ENCODE assay signal across 1 cellular context in the genomic region with DNA sequence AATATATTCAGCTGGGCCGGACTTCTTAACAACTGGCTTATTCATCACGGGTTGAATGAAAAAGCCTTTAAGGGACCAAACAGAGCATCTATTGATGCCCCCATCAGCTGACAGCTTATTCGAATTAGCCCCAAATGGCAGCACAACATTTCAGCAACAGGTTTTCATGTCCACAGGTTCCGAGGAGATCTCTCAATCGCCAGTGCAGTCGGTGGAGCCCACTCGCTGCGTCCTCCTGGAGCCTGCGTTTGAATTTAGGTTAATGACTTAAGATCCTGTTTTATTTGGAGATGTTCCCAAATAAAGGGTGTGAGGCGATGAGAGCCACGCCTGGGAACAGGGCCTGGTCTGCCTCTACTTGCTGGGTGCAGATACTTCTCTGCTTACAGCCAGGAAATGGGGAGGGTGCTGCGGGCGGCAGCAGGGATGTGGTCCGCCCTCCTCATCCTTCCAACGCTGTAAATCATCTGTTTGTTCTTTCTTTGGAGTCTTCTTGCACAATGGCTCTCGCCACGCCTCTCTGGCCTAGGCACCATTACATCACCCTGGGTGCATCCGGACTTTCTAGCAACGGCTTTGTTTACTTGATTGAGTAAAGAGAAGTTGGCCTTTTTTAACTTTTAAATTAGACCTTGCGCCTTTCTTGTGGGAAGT.
TF ChIP-seq lines count a peak whose summit lies in the region.

No MANE protein-coding gene starts in this region.

TF ChIP-seq in HepG2, 621 proteins besides CTCF, POLR2A, EP300 and RAD21 (continued from another document and continues in another):
- no peak for TF ChIP-seq ZNF530 (CRISPR knock-in tag; IDR thresholded peaks at IDR 0.05; ENCODE audit: low read depth)
- peak; percentile 95; the same call in 1 of the 2 replicates for TF ChIP-seq ZNF230 (CRISPR knock-in tag; IDR thresholded peaks at IDR 0.05)
- TF ChIP-seq ZC3H4 (CRISPR knock-in tag; IDR thresholded peaks at IDR 0.05; ENCODE audit: borderline replicate concordance), result 0 out of 2 replicates have a peak, but pooled peaks have one; percentile 30
- peak; percentile 80; the same call in 1 of the 2 replicates for TF ChIP-seq ZNF329 (CRISPR knock-in tag; IDR thresholded peaks at IDR 0.05; ENCODE audit: low read depth)
- TF ChIP-seq SOX6 (IDR thresholded peaks at IDR 0.05), result no peak
- peak; percentile 100 for TF ChIP-seq SOX6 (CRISPR knock-in tag; IDR thresholded peaks at IDR 0.05)
- TF ChIP-seq, protein P1, sequence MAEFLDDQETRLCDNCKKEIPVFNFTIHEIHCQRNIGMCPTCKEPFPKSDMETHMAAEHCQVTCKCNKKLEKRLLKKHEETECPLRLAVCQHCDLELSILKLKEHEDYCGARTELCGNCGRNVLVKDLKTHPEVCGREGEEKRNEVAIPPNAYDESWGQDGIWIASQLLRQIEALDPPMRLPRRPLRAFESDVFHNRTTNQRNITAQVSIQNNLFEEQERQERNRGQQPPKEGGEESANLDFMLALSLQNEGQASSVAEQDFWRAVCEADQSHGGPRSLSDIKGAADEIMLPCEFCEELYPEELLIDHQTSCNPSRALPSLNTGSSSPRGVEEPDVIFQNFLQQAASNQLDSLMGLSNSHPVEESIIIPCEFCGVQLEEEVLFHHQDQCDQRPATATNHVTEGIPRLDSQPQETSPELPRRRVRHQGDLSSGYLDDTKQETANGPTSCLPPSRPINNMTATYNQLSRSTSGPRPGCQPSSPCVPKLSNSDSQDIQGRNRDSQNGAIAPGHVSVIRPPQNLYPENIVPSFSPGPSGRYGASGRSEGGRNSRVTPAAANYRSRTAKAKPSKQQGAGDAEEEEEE (CRISPR knock-in tag; IDR thresholded peaks at IDR 0.05; ENCODE audit: borderline replicate concordance), result no peak
- TF ChIP-seq CHCHD3 (CRISPR knock-in tag; IDR thresholded peaks at IDR 0.05), result no peak
- TF ChIP-seq, protein P2, sequence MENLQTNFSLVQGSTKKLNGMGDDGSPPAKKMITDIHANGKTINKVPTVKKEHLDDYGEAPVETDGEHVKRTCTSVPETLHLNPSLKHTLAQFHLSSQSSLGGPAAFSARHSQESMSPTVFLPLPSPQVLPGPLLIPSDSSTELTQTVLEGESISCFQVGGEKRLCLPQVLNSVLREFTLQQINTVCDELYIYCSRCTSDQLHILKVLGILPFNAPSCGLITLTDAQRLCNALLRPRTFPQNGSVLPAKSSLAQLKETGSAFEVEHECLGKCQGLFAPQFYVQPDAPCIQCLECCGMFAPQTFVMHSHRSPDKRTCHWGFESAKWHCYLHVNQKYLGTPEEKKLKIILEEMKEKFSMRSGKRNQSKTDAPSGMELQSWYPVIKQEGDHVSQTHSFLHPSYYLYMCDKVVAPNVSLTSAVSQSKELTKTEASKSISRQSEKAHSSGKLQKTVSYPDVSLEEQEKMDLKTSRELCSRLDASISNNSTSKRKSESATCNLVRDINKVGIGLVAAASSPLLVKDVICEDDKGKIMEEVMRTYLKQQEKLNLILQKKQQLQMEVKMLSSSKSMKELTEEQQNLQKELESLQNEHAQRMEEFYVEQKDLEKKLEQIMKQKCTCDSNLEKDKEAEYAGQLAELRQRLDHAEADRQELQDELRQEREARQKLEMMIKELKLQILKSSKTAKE (CRISPR knock-in tag; IDR thresholded peaks at IDR 0.05; ENCODE audit: borderline replicate concordance), result peak; percentile 98
- peak; percentile 99 for TF ChIP-seq HMG20A (CRISPR knock-in tag; IDR thresholded peaks at IDR 0.05; ENCODE audit: borderline replicate concordance)
- peak; percentile 87 for TF ChIP-seq ELF1 (CRISPR knock-in tag; IDR thresholded peaks at IDR 0.05)
- peak; percentile 97 for TF ChIP-seq ZNF556 (CRISPR knock-in tag; IDR thresholded peaks at IDR 0.05; ENCODE audit: borderline replicate concordance)
- TF ChIP-seq PTBP1 (IDR thresholded peaks at IDR 0.05; ENCODE audit: low read depth, low read length, poor library complexity, severe bottlenecking), result no peak
- TF ChIP-seq CENPT (CRISPR knock-in tag; IDR thresholded peaks at IDR 0.05; ENCODE audit: low read depth), result no peak
- TF ChIP-seq, protein P3, sequence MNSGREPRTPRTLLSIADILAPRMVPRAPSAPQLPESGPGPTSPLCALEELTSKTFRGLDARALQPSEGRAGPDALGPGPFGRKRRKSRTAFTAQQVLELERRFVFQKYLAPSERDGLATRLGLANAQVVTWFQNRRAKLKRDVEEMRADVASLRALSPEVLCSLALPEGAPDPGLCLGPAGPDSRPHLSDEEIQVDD (CRISPR knock-in tag; IDR thresholded peaks at IDR 0.05; ENCODE audit: borderline replicate concordance), result peak; percentile 69; the same call in 1 of the 2 replicates
- TF ChIP-seq PPARG (CRISPR knock-in tag; conservative IDR thresholded peaks at IDR 0.05), result peak; percentile 89
- TF ChIP-seq ZNF746 (CRISPR knock-in tag; IDR thresholded peaks at IDR 0.05), result peak; percentile 100
- 0 out of 2 replicates have a peak, but pooled peaks have one; percentile 15 for TF ChIP-seq ZNF589 (CRISPR knock-in tag; conservative IDR thresholded peaks at IDR 0.05)
- TF ChIP-seq ZNF672 (CRISPR knock-in tag; IDR thresholded peaks at IDR 0.05), result no peak
- TF ChIP-seq ZKSCAN5 (CRISPR knock-in tag; IDR thresholded peaks at IDR 0.05), result no peak
- TF ChIP-seq, protein P4, sequence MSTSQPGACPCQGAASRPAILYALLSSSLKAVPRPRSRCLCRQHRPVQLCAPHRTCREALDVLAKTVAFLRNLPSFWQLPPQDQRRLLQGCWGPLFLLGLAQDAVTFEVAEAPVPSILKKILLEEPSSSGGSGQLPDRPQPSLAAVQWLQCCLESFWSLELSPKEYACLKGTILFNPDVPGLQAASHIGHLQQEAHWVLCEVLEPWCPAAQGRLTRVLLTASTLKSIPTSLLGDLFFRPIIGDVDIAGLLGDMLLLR (CRISPR knock-in tag; IDR thresholded peaks at IDR 0.05), result peak; percentile 84; the same call in 1 of the 2 replicates
- TF ChIP-seq RFXAP (CRISPR knock-in tag; IDR thresholded peaks at IDR 0.05; ENCODE audit: borderline replicate concordance), result peak; percentile 92
- TF ChIP-seq, protein P5, sequence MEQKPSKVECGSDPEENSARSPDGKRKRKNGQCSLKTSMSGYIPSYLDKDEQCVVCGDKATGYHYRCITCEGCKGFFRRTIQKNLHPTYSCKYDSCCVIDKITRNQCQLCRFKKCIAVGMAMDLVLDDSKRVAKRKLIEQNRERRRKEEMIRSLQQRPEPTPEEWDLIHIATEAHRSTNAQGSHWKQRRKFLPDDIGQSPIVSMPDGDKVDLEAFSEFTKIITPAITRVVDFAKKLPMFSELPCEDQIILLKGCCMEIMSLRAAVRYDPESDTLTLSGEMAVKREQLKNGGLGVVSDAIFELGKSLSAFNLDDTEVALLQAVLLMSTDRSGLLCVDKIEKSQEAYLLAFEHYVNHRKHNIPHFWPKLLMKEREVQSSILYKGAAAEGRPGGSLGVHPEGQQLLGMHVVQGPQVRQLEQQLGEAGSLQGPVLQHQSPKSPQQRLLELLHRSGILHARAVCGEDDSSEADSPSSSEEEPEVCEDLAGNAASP (CRISPR knock-in tag; IDR thresholded peaks at IDR 0.05; ENCODE audit: borderline replicate concordance), result peak; percentile 97
- peak; percentile 18; the same call in 1 of the 2 replicates for TF ChIP-seq ZFP41 (CRISPR knock-in tag; IDR thresholded peaks at IDR 0.05; ENCODE audit: borderline replicate concordance)
- peak; percentile 86; the same call in 1 of the 2 replicates for TF ChIP-seq ZNF337 (CRISPR knock-in tag; IDR thresholded peaks at IDR 0.05; ENCODE audit: borderline replicate concordance, low read depth)
- TF ChIP-seq, protein P6, sequence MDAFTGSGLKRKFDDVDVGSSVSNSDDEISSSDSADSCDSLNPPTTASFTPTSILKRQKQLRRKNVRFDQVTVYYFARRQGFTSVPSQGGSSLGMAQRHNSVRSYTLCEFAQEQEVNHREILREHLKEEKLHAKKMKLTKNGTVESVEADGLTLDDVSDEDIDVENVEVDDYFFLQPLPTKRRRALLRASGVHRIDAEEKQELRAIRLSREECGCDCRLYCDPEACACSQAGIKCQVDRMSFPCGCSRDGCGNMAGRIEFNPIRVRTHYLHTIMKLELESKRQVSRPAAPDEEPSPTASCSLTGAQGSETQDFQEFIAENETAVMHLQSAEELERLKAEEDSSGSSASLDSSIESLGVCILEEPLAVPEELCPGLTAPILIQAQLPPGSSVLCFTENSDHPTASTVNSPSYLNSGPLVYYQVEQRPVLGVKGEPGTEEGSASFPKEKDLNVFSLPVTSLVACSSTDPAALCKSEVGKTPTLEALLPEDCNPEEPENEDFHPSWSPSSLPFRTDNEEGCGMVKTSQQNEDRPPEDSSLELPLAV (CRISPR knock-in tag; conservative IDR thresholded peaks at IDR 0.05; ENCODE audit: low read depth), result no peak
- 0 out of 2 replicates have a peak, but pooled peaks have one; percentile 27 for TF ChIP-seq U2AF2 (IDR thresholded peaks at IDR 0.05; ENCODE audit: low read depth, low read length)
- TF ChIP-seq, protein P7, sequence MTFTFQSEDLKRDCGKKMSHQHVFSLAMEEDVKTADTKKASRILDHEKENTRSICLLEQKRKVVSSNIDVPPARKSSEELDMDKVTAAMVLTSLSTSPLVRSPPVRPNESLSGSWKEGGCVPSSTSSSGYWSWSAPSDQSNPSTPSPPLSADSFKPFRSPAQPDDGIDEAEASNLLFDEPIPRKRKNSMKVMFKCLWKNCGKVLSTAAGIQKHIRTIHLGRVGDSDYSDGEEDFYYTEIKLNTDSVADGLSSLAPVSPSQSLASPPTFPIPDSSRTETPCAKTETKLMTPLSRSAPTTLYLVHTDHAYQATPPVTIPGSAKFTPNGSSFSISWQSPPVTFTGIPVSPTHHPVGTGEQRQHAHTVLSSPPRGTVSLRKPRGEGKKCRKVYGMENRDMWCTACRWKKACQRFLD (CRISPR knock-in tag; IDR thresholded peaks at IDR 0.05; ENCODE audit: borderline replicate concordance), result no peak
- TF ChIP-seq, protein P8, sequence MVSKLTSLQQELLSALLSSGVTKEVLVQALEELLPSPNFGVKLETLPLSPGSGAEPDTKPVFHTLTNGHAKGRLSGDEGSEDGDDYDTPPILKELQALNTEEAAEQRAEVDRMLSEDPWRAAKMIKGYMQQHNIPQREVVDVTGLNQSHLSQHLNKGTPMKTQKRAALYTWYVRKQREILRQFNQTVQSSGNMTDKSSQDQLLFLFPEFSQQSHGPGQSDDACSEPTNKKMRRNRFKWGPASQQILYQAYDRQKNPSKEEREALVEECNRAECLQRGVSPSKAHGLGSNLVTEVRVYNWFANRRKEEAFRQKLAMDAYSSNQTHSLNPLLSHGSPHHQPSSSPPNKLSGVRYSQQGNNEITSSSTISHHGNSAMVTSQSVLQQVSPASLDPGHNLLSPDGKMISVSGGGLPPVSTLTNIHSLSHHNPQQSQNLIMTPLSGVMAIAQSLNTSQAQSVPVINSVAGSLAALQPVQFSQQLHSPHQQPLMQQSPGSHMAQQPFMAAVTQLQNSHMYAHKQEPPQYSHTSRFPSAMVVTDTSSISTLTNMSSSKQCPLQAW (CRISPR knock-in tag; IDR thresholded peaks at IDR 0.05), result peak; percentile 97
- peak; percentile 94 for TF ChIP-seq ZBTB7B (CRISPR knock-in tag; IDR thresholded peaks at IDR 0.05)
- TF ChIP-seq, protein P9, sequence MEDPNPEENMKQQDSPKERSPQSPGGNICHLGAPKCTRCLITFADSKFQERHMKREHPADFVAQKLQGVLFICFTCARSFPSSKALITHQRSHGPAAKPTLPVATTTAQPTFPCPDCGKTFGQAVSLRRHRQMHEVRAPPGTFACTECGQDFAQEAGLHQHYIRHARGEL (CRISPR knock-in tag; IDR thresholded peaks at IDR 0.05), result no peak
- TF ChIP-seq, protein P10, sequence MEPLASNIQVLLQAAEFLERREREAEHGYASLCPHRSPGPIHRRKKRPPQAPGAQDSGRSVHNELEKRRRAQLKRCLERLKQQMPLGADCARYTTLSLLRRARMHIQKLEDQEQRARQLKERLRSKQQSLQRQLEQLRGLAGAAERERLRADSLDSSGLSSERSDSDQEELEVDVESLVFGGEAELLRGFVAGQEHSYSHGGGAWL (CRISPR knock-in tag; IDR thresholded peaks at IDR 0.05), result peak; percentile 77; the same call in 1 of the 2 replicates
- peak; percentile 92; the same call in 1 of the 2 replicates for TF ChIP-seq ZFP36L2 (CRISPR knock-in tag; IDR thresholded peaks at IDR 0.05)
- TF ChIP-seq ZNF772 (CRISPR knock-in tag; IDR thresholded peaks at IDR 0.05), result peak; percentile 88; the same call in 1 of the 2 replicates
- TF ChIP-seq ZSCAN25 (CRISPR knock-in tag; IDR thresholded peaks at IDR 0.05), result peak; percentile 98
- TF ChIP-seq, protein P11, sequence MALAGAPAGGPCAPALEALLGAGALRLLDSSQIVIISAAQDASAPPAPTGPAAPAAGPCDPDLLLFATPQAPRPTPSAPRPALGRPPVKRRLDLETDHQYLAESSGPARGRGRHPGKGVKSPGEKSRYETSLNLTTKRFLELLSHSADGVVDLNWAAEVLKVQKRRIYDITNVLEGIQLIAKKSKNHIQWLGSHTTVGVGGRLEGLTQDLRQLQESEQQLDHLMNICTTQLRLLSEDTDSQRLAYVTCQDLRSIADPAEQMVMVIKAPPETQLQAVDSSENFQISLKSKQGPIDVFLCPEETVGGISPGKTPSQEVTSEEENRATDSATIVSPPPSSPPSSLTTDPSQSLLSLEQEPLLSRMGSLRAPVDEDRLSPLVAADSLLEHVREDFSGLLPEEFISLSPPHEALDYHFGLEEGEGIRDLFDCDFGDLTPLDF (CRISPR knock-in tag; IDR thresholded peaks at IDR 0.05), result peak; percentile 80; the same call in 1 of the 2 replicates
- TF ChIP-seq ZSCAN30 (CRISPR knock-in tag; IDR thresholded peaks at IDR 0.05), result no peak
- no peak for TF ChIP-seq PRPF4 (IDR thresholded peaks at IDR 0.05; ENCODE audit: low read depth, low read length, poor library complexity, severe bottlenecking)
- TF ChIP-seq ETV6 (CRISPR knock-in tag; conservative IDR thresholded peaks at IDR 0.05), result peak; percentile 78; the same call in 1 of the 2 replicates
- no peak for TF ChIP-seq CBX1 (IDR thresholded peaks at IDR 0.05; ENCODE audit: low read depth)
- no peak; the same call in 1 of the 2 replicates for TF ChIP-seq ZNF101 (CRISPR knock-in tag; IDR thresholded peaks at IDR 0.05; ENCODE audit: borderline replicate concordance, low read depth)
- peak; percentile 10; the same call in 1 of the 2 replicates for TF ChIP-seq ZNF678 (CRISPR knock-in tag; IDR thresholded peaks at IDR 0.05)
